Comparison of ENCODE assay signal across 17 cellular contexts in genomic region chr12:102953221-102953620, GRCh38.
DNase-seq lines count a peak whose midpoint lies in the region; ATAC-seq and TF ChIP-seq lines count a peak whose summit lies in the region.
"Had no signal": no experiment of that assay in that cellular context is flagged by ENCODE, and none has a peak within 500 bp of the region (broad histone marks: within the 10 kb centered on the region; RNA-seq: fewer than 3 reads in every experiment).

No MANE protein-coding gene starts in this region.

- peak overlapping the region; percentile 24; the same call in 1 of the 2 replicates for H3K4me2 ChIP-seq in OCI-LY3 (ENCODE audit: low read length)

- DNase-seq in NCI-H345 treated with DMSO at 0.1 percent for 48 hours (lab: John Stamatoyannopoulos, UW; ENCODE audit: unreplicated experiment) (peak; percentile 25), NCI-H345 (lab: John Stamatoyannopoulos, UW) (no peak), DMS53 (lab: John Stamatoyannopoulos, UW) (peak; percentile 64), D341Med (ENCODE audit: low spot score) (no peak), NCI-H1694 (lab: John Stamatoyannopoulos, UW) (no peak)
- DNase-seq: BE2C; CD4-positive, alpha-beta T cell; MM.1S; NCI-H1092; NCI-H1436 treated with DMSO at 0.1 percent for 48 hours; NCI-H2081 treated with DMSO at 0.1 percent for 48 hours; NCI-H524; SW 1271 had no signal

- H3K27me3 ChIP-seq in OCI-LY3 (ENCODE audit: low read depth, low read length), result no peaks in the 10 kb centered on the region
- H3K27me3 ChIP-seq: BE2C had no signal

- peak overlapping the region; percentile 40 for H3K27ac ChIP-seq in OCI-LY3 (ENCODE audit: low read length)

- no peak overlapping the region for H2AFZ ChIP-seq in OCI-LY3 (ENCODE audit: low read depth, low read length)

- no peaks in the 10 kb centered on the region for H4K20me1 ChIP-seq in OCI-LY3 (ENCODE audit: insufficient read depth, low read length)

- no peak overlapping the region for H3K4me3 ChIP-seq in OCI-LY3 (ENCODE audit: low read length)

- no peak for TF ChIP-seq CTCF in OCI-LY3 (IDR thresholded peaks at IDR 0.05; ENCODE audit: low read depth, low read length)

- ATAC-seq in GM18868 (IDR thresholded peaks at IDR 0.05; ENCODE audit: unreplicated experiment) (peak; percentile 34), GM18498 (IDR thresholded peaks at IDR 0.05; ENCODE audit: unreplicated experiment) (no peak)
- ATAC-seq: Right ventricle myocardium inferior had no signal

- no peaks in the 10 kb centered on the region for H3K36me3 ChIP-seq in OCI-LY3 (replicated peaks; ENCODE audit: low read depth, low read length)
- H3K36me3 ChIP-seq: BE2C had no signal

- H3K4me1 ChIP-seq in OCI-LY3 (ENCODE audit: low read length), result peaks cover 42% of the 10 kb centered on the region

- H3K9me3 ChIP-seq in OCI-LY3 (ENCODE audit: insufficient read depth, low read length), result no peaks in the 10 kb centered on the region
- H3K9me3 ChIP-seq: BE2C had no signal

- no peaks in the 10 kb centered on the region for H3K79me2 ChIP-seq in OCI-LY3 (ENCODE audit: low read length)

- H3K9ac ChIP-seq in OCI-LY3 (ENCODE audit: low read length), result peak overlapping the region; percentile 22; the same call in 1 of the 2 replicates

Comparison
In these comparisons a context has a peak if more than half of its experiments do, and no peak if none do; other contexts are left out.
1. DNase-seq: peak in NCI-H345 treated with DMSO at 0.1 percent for 48 hours (single experiment) and DMS53 (single experiment); none in NCI-H345 (single experiment), D341Med (single experiment) and NCI-H1694 (single experiment).